Comparison of ENCODE assay signal across 9 cellular contexts in the genomic region with DNA sequence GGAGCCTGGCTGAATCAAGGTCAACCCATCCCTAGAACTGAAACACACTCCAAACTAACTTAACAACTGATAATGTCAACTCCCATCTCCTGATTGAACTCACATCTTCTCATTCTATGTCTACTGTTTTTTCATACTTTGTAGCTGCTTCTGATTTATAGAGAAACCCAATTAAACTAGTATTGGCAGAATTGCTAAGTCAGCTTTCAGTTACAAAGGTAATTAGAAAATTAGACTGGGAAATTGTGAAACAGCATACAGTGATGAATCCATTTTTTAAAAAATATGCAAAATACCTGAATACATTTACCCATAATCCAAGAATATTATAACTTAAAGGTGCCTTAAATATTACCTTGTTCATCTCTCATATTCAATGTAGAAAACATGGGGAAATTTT.
"Had no signal": no experiment of that assay in that cellular context is flagged by ENCODE, and none has a peak within 500 bp of the region (broad histone marks: within the 10 kb centered on the region; RNA-seq: fewer than 3 reads in every experiment).

No MANE protein-coding gene starts in this region.

- DNase-seq: GM23248, GOT3, H7, HFFc6, KG1 had no signal

- H3K4me3 Mint-ChIP-seq: HFFc6, IgD-negative memory B cell had no signal

- H3K9ac ChIP-seq: GM23248 had no signal

- H3K27me3 Mint-ChIP-seq: IgD-negative memory B cell had no signal

- H3K4me3 ChIP-seq: GM23248, HAP-1 had no signal

- H3K4me1 ChIP-seq: HAP-1 had no signal

- H3K27ac Mint-ChIP-seq: HFFc6, IgD-negative memory B cell had no signal

- H3K36me3 ChIP-seq: HAP-1 had no signal

- ATAC-seq: HCT116 had no signal

- H3K9me3 ChIP-seq: HAP-1 had no signal

- H3K9me3 Mint-ChIP-seq: HFFc6 had no signal

- H3K27ac ChIP-seq: GM23248, HL-60 had no signal
